Comparison of ENCODE assay signal across 27 cellular contexts in the genomic region with DNA sequence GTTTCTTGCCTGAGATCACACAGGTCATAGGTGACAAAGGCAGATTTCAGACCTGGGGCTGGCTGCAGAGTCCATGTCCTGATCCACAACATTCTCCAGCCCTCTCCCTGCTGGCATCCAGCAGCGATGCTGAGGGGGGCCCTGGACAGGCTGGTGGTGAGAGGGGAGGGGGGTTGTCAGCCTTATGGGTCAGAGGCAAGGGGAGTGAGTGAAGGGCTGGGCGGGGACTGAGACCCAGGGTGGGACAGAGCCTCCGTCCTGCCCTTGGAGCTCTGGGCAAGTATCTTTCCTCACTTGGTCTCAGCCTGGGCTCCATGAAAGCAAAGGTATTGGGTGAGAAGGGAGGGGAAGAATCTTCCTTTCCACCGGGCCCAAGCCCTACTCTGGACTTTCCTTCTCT.
"Had no signal": no experiment of that assay in that cellular context is flagged by ENCODE, and none has a peak within 500 bp of the region (broad histone marks: within the 10 kb centered on the region; RNA-seq: fewer than 3 reads in every experiment).

No MANE protein-coding gene starts in this region.

- H3K27ac Mint-ChIP-seq: activated CD4-positive, alpha-beta memory T cell treated with anti-CD3 and anti-CD28 coated beads, Interleukin-2, amount 10 ng/mL, durations not matched to agents 7 days and 5 days; activated CD4-positive, alpha-beta T cell treated with anti-CD3 and anti-CD28 coated beads, Interleukin-2, amount 10 ng/mL, durations not matched to agents 7 days and 5 days; activated naive CD8-positive, alpha-beta T cell; activated T-cell treated with anti-CD3 and anti-CD28 coated beads, Interleukin-2, amount 50 U/mL, for 24 hours; activated T-cell treated with anti-CD3 and anti-CD28 coated beads, Interleukin-2, amount 50 U/mL, for 72 hours; effector memory CD8-positive, alpha-beta T cell; WTC11 had no signal

- H3K4me1 Mint-ChIP-seq: activated CD4-positive, alpha-beta memory T cell treated with anti-CD3 and anti-CD28 coated beads, Interleukin-2, amount 10 ng/mL, durations not matched to agents 7 days and 5 days; activated CD4-positive, alpha-beta T cell treated with anti-CD3 and anti-CD28 coated beads, Interleukin-2, amount 10 ng/mL, durations not matched to agents 7 days and 5 days had no signal

- H3K27me3 Mint-ChIP-seq: activated CD4-positive, alpha-beta memory T cell treated with anti-CD3 and anti-CD28 coated beads, Interleukin-2, amount 10 ng/mL, durations not matched to agents 7 days and 5 days had no signal

- H3K27ac ChIP-seq: brain microvascular endothelial cell, esophagus muscularis mucosa, foreskin keratinocyte had no signal

- H3K4me3 Mint-ChIP-seq: activated CD4-positive, alpha-beta memory T cell treated with anti-CD3 and anti-CD28 coated beads, Interleukin-2, amount 10 ng/mL, durations not matched to agents 7 days and 5 days; activated CD4-positive, alpha-beta T cell treated with anti-CD3 and anti-CD28 coated beads, Interleukin-2, amount 10 ng/mL, durations not matched to agents 7 days and 5 days; activated naive CD8-positive, alpha-beta T cell; activated T-cell treated with anti-CD3 and anti-CD28 coated beads, Interleukin-2, amount 50 U/mL, for 24 hours; activated T-cell treated with anti-CD3 and anti-CD28 coated beads, Interleukin-2, amount 50 U/mL, for 72 hours; central memory CD8-positive, alpha-beta T cell; effector memory CD8-positive, alpha-beta T cell; WTC11 had no signal

- H3K9me3 Mint-ChIP-seq: activated CD4-positive, alpha-beta memory T cell treated with anti-CD3 and anti-CD28 coated beads, Interleukin-2, amount 10 ng/mL, durations not matched to agents 7 days and 5 days; activated T-cell treated with anti-CD3 and anti-CD28 coated beads, Interleukin-2, amount 50 U/mL, for 72 hours; central memory CD8-positive, alpha-beta T cell; effector memory CD8-positive, alpha-beta T cell had no signal

- DNase-seq: activated CD4-positive, alpha-beta memory T cell treated with anti-CD3 and anti-CD28 coated beads, Interleukin-2, amount 10 ng/mL, durations not matched to agents 7 days and 5 days; activated CD4-positive, alpha-beta T cell treated with anti-CD3 and anti-CD28 coated beads for 1 hour; activated CD4-positive, alpha-beta T cell treated with anti-CD3 and anti-CD28 coated beads for 4 hours; activated CD4-positive, alpha-beta T cell treated with anti-CD3 and anti-CD28 coated beads, Interleukin-2, amount 10 ng/mL, durations not matched to agents 7 days and 5 days; activated CD4-positive, alpha-beta T cell treated with anti-CD3 and anti-CD28 coated beads, Interleukin-2, amount 50 U/mL, for 4 hours; activated CD8-positive, alpha-beta memory T cell treated with anti-CD3 and anti-CD28 coated beads, Interleukin-2, amount 50 U/mL, for 48 hours; activated gamma-delta T cell treated with Interleukin-2 at 50 U/mL for 16 hours; activated naive CD4-positive, alpha-beta T cell treated with anti-CD3 and anti-CD28 coated beads, Interleukin-2, amount 50 U/mL, for 16 hours; activated naive CD4-positive, alpha-beta T cell treated with Interleukin-2 at 50 U/mL for 16 hours; activated T-cell treated with anti-CD3 and anti-CD28 coated beads for 4 hours; activated T-cell treated with anti-CD3 and anti-CD28 coated beads, Interleukin-2, amount 50 U/mL, for 24 hours; activated T-cell treated with anti-CD3 and anti-CD28 coated beads, Interleukin-2, amount 50 U/mL, for 72 hours; amniotic stem cell; anterior cingulate cortex; brain microvascular endothelial cell; cortex of kidney; dermis blood vessel endothelial cell; effector CD4-positive, alpha-beta T cell; effector memory CD8-positive, alpha-beta T cell; erythroblast; foreskin keratinocyte; head of caudate nucleus; T-helper 2 cell had no signal
